In the genomic region with DNA sequence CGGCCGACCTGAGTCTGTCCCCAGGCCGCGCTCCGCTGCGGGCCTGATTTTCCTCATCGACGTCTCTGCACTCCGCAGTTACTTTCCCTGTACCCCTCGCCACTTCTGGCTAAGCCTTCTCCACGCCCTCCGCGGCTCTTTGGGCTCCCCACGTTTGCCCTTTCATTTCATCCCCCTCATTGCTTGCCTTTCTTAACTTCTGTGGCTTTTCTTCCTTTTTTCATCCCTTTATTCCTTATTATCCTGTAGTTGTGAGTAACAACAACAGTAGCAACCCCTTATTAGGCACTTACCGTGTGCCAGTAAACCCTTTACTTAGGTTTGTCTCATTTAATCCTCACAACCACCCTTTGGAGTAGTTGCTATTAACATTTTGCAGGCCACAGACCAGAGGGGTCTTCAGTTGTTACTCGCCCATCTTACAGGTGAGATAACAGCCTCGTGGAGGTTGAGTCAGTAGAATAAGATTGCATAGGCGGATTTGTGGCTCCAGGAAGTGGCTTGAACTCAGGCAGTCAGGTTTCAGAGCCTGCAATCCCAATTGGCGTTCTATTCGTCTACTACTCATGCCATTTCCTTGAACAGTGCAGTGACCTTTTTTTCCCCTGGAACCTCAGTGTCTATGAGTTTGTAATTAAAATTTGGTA, we compare ENCODE assay signal across 8 cellular contexts. TPM values are rescaled to one million over a fixed set of nuclear protein-coding genes. Genes with fewer than 3 reads are reported as not detected.
A peak's percentile ranks its signal among the peaks of the same experiment; 100 is the strongest.
DNase-seq lines count a peak whose midpoint lies in the region; ATAC-seq and TF ChIP-seq lines count a peak whose summit lies in the region.

No MANE protein-coding gene starts in this region.

- H3K9me3 ChIP-seq in OCI-LY7 (ENCODE audit: low read length) (no peaks in the 10 kb centered on the region), liver (ENCODE audit: control insufficient read depth in 4 of 4, low read length in 3 of 4) (no peaks in the 10 kb centered on the region)

- DNase-seq in OCI-LY7 (ENCODE audit: low spot score) (peak; percentile 71), astrocyte of the spinal cord (ENCODE audit: low read depth, low spot score) (peak; percentile 36), ureter (ENCODE audit: low spot score) (no peak)

- H3K27ac ChIP-seq in 22Rv1, result peak overlapping the region; percentile 88
- peak overlapping the region; percentile 76 for H3K27ac ChIP-seq in OCI-LY7 (ENCODE audit: low read depth, low read length, poor library complexity, severe bottlenecking)
- H3K27ac ChIP-seq in liver (ENCODE audit: low read depth in 1 of 2, low read length in 2 of 2), result peak overlapping the region; percentile 84 to 85

- peaks cover 26% of the 10 kb centered on the region for H3K4me1 ChIP-seq in OCI-LY7 (ENCODE audit: insufficient read depth, low read length, poor library complexity, severe bottlenecking)
- H3K4me1 ChIP-seq in liver (ENCODE audit: control insufficient read depth in 4 of 4, insufficient read depth in 4 of 4, low read length in 3 of 4), result peaks cover 0 to 21% (median 18%) of the 10 kb centered on the region in 4 donors

- no peaks in the 10 kb centered on the region for H3K9me3 Mint-ChIP-seq in stimulated activated naive CD8-positive, alpha-beta T cell treated with anti-CD3 and anti-CD28 coated beads, Interleukin-15, Interleukin-2, amounts not matched to agents 100 ng/mL and 50 ng/mL, for 24 hours

- no peaks in the 10 kb centered on the region for H3K27me3 Mint-ChIP-seq in stimulated activated naive CD8-positive, alpha-beta T cell treated with anti-CD3 and anti-CD28 coated beads, Interleukin-15, Interleukin-2, amounts not matched to agents 100 ng/mL and 50 ng/mL, for 24 hours

- TF ChIP-seq CTCF in 22Rv1 (IDR thresholded peaks at IDR 0.05) (no peak), OCI-LY7 (conservative IDR thresholded peaks at IDR 0.05; ENCODE audit: low read length) (no peak), astrocyte of the spinal cord (IDR thresholded peaks at IDR 0.05; ENCODE audit: low read depth, low read length) (no peak), liver (IDR thresholded peaks at IDR 0.05; ENCODE audit: low read depth, low read length, missing input control) (no peak)

- H3K36me3 Mint-ChIP-seq in stimulated activated naive CD8-positive, alpha-beta T cell treated with anti-CD3 and anti-CD28 coated beads, Interleukin-15, Interleukin-2, amounts not matched to agents 100 ng/mL and 50 ng/mL, for 24 hours (ENCODE audit: low read depth), result peaks cover 19% of the 10 kb centered on the region

- WGBS in liver, result under 1% methylated on average over 20 of the region's 20 CpGs

- no TSS peak for BruUV-seq in OCI-LY7 (replicated peaks; lab: Mats Ljungman, UMichigan)

- POLR2A ChIA-PET in OCI-LY7 (lab: Charles Lee), result interaction anchor here (0.6 to 1.8 kb wide), 5 partner anchors 12 to 1098 kb away, joined by 3 to 6 read pairs (median 5); no protein-coding TSS in a partner anchor

- peaks cover 58% of the 10 kb centered on the region for H3K79me2 ChIP-seq in OCI-LY7 (ENCODE audit: insufficient read depth, low read depth, low read length)

- H3K4me2 ChIP-seq in OCI-LY7 (ENCODE audit: low read length), result peak overlapping the region; percentile 95

- CTCF ChIA-PET in OCI-LY7 (lab: Charles Lee; ENCODE audit: unreplicated experiment), result interaction anchor here (1.1 kb wide), 1 partner anchor 274 kb away, joined by 3 read pairs; no protein-coding TSS in a partner anchor

- peaks cover 33% of the 10 kb centered on the region for H4K20me1 ChIP-seq in OCI-LY7 (ENCODE audit: insufficient read depth, low read length)

- H3K4me1 Mint-ChIP-seq in stimulated activated naive CD8-positive, alpha-beta T cell treated with anti-CD3 and anti-CD28 coated beads, Interleukin-15, Interleukin-2, amounts not matched to agents 100 ng/mL and 50 ng/mL, for 24 hours (ENCODE audit: low read depth), result peaks cover 40% of the 10 kb centered on the region

- H2AFZ ChIP-seq in OCI-LY7 (ENCODE audit: low read length), result peak overlapping the region; percentile 42; the same call in 1 of the 2 replicates

- ATAC-seq in GM18498 (IDR thresholded peaks at IDR 0.05; ENCODE audit: unreplicated experiment) (peak; percentile 24), HG02938 (IDR thresholded peaks at IDR 0.05; ENCODE audit: unreplicated experiment) (peak; percentile 28)

- H3K36me3 ChIP-seq in OCI-LY7 (ENCODE audit: insufficient read depth, low read length) (peaks cover 41% of the 10 kb centered on the region), liver (ENCODE audit: control insufficient read depth in 4 of 4, insufficient read depth in 3 of 4, low read depth in 1 of 4, low read length in 3 of 4) (no peaks in the 10 kb centered on the region)

- H3K4me3 ChIP-seq in OCI-LY7 (ENCODE audit: low read depth, low read length, poor library complexity, severe bottlenecking) (peak overlapping the region; percentile 94), astrocyte of the spinal cord (ENCODE audit: low read depth, low read length) (peak overlapping the region; percentile 98), liver (ENCODE audit: low read depth in 1 of 3, low read length in 3 of 3) (peak overlapping the region; percentile 85 to 100 (median 91))

- intact Hi-C loops in OCI-LY7 (cut with micrococcal nuclease; ENCODE audit: unreplicated experiment), result loop anchor here (5.0 kb wide), 1 partner anchor 266 kb away; the partner anchor contains the start of gene LARS1

- peak overlapping the region; percentile 91 to 98 for H3K9ac ChIP-seq in liver (ENCODE audit: low read depth in 1 of 2, low read length in 2 of 2)

- TF ChIP-seq RAD21 in liver (IDR thresholded peaks at IDR 0.05), result no peak

- no peaks in the 10 kb centered on the region for H3K9me2 ChIP-seq in OCI-LY7 (ENCODE audit: insufficient read depth, low read length)

- no peaks in the 10 kb centered on the region for H3K27me3 ChIP-seq in liver (ENCODE audit: control insufficient read depth in 4 of 4, insufficient read depth in 4 of 4, low read length in 3 of 4)

- peak overlapping the region; percentile 100 for H3K27ac Mint-ChIP-seq in stimulated activated naive CD8-positive, alpha-beta T cell treated with anti-CD3 and anti-CD28 coated beads, Interleukin-15, Interleukin-2, amounts not matched to agents 100 ng/mL and 50 ng/mL, for 24 hours

- peak overlapping the region; percentile 100 for H3K4me3 Mint-ChIP-seq in stimulated activated naive CD8-positive, alpha-beta T cell treated with anti-CD3 and anti-CD28 coated beads, Interleukin-15, Interleukin-2, amounts not matched to agents 100 ng/mL and 50 ng/mL, for 24 hours

- in situ Hi-C loops in astrocyte of the spinal cord (cut with HindIII; ENCODE audit: low sequenced_read_pairs), result no loop called here

TF ChIP-seq in liver, 16 proteins besides CTCF, POLR2A, EP300 and RAD21:
- TF ChIP-seq GABPA (IDR thresholded peaks at IDR 0.05 in 1 of 2, conservative IDR thresholded peaks at IDR 0.05 in 1 of 2), result no peak
- TF ChIP-seq, protein P1, sequence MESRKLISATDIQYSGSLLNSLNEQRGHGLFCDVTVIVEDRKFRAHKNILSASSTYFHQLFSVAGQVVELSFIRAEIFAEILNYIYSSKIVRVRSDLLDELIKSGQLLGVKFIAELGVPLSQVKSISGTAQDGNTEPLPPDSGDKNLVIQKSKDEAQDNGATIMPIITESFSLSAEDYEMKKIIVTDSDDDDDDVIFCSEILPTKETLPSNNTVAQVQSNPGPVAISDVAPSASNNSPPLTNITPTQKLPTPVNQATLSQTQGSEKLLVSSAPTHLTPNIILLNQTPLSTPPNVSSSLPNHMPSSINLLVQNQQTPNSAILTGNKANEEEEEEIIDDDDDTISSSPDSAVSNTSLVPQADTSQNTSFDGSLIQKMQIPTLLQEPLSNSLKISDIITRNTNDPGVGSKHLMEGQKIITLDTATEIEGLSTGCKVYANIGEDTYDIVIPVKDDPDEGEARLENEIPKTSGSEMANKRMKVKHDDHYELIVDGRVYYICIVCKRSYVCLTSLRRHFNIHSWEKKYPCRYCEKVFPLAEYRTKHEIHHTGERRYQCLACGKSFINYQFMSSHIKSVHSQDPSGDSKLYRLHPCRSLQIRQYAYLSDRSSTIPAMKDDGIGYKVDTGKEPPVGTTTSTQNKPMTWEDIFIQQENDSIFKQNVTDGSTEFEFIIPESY (IDR thresholded peaks at IDR 0.05), result no peak
- TF ChIP-seq EGR1 (IDR thresholded peaks at IDR 0.05; ENCODE audit: low read depth in 2 of 2), result no peak
- no peak for TF ChIP-seq FOXA1 (IDR thresholded peaks at IDR 0.05)
- TF ChIP-seq TAF1 (conservative IDR thresholded peaks at IDR 0.05), result no peak
- TF ChIP-seq FOXA2 (IDR thresholded peaks at IDR 0.05), result no peak
- TF ChIP-seq, protein P2, sequence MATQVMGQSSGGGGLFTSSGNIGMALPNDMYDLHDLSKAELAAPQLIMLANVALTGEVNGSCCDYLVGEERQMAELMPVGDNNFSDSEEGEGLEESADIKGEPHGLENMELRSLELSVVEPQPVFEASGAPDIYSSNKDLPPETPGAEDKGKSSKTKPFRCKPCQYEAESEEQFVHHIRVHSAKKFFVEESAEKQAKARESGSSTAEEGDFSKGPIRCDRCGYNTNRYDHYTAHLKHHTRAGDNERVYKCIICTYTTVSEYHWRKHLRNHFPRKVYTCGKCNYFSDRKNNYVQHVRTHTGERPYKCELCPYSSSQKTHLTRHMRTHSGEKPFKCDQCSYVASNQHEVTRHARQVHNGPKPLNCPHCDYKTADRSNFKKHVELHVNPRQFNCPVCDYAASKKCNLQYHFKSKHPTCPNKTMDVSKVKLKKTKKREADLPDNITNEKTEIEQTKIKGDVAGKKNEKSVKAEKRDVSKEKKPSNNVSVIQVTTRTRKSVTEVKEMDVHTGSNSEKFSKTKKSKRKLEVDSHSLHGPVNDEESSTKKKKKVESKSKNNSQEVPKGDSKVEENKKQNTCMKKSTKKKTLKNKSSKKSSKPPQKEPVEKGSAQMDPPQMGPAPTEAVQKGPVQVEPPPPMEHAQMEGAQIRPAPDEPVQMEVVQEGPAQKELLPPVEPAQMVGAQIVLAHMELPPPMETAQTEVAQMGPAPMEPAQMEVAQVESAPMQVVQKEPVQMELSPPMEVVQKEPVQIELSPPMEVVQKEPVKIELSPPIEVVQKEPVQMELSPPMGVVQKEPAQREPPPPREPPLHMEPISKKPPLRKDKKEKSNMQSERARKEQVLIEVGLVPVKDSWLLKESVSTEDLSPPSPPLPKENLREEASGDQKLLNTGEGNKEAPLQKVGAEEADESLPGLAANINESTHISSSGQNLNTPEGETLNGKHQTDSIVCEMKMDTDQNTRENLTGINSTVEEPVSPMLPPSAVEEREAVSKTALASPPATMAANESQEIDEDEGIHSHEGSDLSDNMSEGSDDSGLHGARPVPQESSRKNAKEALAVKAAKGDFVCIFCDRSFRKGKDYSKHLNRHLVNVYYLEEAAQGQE (IDR thresholded peaks at IDR 0.05), result no peak
- TF ChIP-seq RXRA (IDR thresholded peaks at IDR 0.05), result no peak
- no peak for TF ChIP-seq NR2F2 (IDR thresholded peaks at IDR 0.05)
TF ChIP-seq in liver: peak in this region for 0.

RNA-seq across cellular contexts. Expression of gene TCERG1, which starts 0.7 kb away (rescaled TPM):
- 115 and 136 TPM in 2 replicates for total RNA-seq in OCI-LY7 (2014; rRNA removed; shearing (Covaris generic))
- total RNA-seq in OCI-LY7 (2022) (164 and 173 TPM in 2 replicates), liver (10 to 100 TPM; 20.9 to 26.6 TPM), ureter (138 TPM)
- 10 to 100 TPM in 1 of 2 donors, 1 to 10 TPM in 1; 7.8 to 11.1 TPM for polyA plus RNA-seq in liver
